In genomic region chr17:57989011-57989345, GRCh38 we compare ENCODE assay signal across 1 cellular context.
TF ChIP-seq lines count a peak whose summit lies in the region.

No MANE protein-coding gene starts in this region.

TF ChIP-seq in HepG2, 621 proteins besides CTCF, POLR2A, EP300 and RAD21 (continued from another document):
- TF ChIP-seq ARID4A (CRISPR knock-in tag; IDR thresholded peaks at IDR 0.05; ENCODE audit: borderline replicate concordance) (0 out of 2 replicates have a peak, but pooled peaks have one; percentile 11), HNRNPLL (IDR thresholded peaks at IDR 0.05; ENCODE audit: low read depth, low read length, poor library complexity, severe bottlenecking) (no peak), ETV5 (CRISPR knock-in tag; IDR thresholded peaks at IDR 0.05; ENCODE audit: borderline replicate concordance) (peak; percentile 13; the same call in 1 of the 2 replicates), ZNF503 (CRISPR knock-in tag; IDR thresholded peaks at IDR 0.05) (no peak), SP4 (CRISPR knock-in tag; IDR thresholded peaks at IDR 0.05) (no peak), CHCHD3 (CRISPR knock-in tag; IDR thresholded peaks at IDR 0.05) (no peak), REST (IDR thresholded peaks at IDR 0.05; ENCODE audit: borderline replicate concordance in 1 of 2, low read depth in 1 of 2, low read length in 2 of 2) (peak in 1 of 2 experiments; percentile 65; a peak in 3 of 4 replicates), RFX1 (IDR thresholded peaks at IDR 0.05) (no peak), NFRKB (IDR thresholded peaks at IDR 0.05) (no peak), ZNF331 (CRISPR knock-in tag; IDR thresholded peaks at IDR 0.05) (peak; percentile 22; the same call in 1 of the 2 replicates), ZNF570 (CRISPR knock-in tag; IDR thresholded peaks at IDR 0.05; ENCODE audit: borderline replicate concordance) (no peak), HMGXB3 (CRISPR knock-in tag; IDR thresholded peaks at IDR 0.05; ENCODE audit: borderline replicate concordance) (no peak), SYNCRIP (IDR thresholded peaks at IDR 0.05; ENCODE audit: insufficient read depth, low read depth, low read length) (no peak), MED13 (CRISPR knock-in tag; IDR thresholded peaks at IDR 0.05) (no peak), THAP9 (CRISPR knock-in tag; IDR thresholded peaks at IDR 0.05; ENCODE audit: borderline replicate concordance) (no peak), ZFP41 (CRISPR knock-in tag; IDR thresholded peaks at IDR 0.05; ENCODE audit: borderline replicate concordance) (no peak), ZNF773 (CRISPR knock-in tag; IDR thresholded peaks at IDR 0.05; ENCODE audit: borderline replicate concordance) (no peak), ZNF607 (CRISPR knock-in tag; IDR thresholded peaks at IDR 0.05; ENCODE audit: borderline replicate concordance) (no peak), ASH2L (IDR thresholded peaks at IDR 0.05; ENCODE audit: insufficient read length, low read depth, low read length) (peak; percentile 48)
